ENCODE assay signal across 12 cellular contexts in genomic region chr6:19472850-19473249, GRCh38.
DNase-seq lines count a peak whose midpoint lies in the region; ATAC-seq and TF ChIP-seq lines count a peak whose summit lies in the region.
"Had no signal": no experiment of that assay in that cellular context is flagged by ENCODE, and none has a peak within 500 bp of the region (broad histone marks: within the 10 kb centered on the region; RNA-seq: fewer than 3 reads in every experiment).

No MANE protein-coding gene starts in this region.

- H2AK5ac ChIP-seq in mesenchymal stem cell (ENCODE audit: low read length, severe bottlenecking) = no peak overlapping the region

- H2BK15ac ChIP-seq in mesenchymal stem cell (ENCODE audit: low read depth, poor library complexity, severe bottlenecking) = no peak overlapping the region

- TF ChIP-seq CTCF in NB4 (IDR thresholded peaks at IDR 0.05; ENCODE audit: low read depth, low read length) (peak; percentile 34), endodermal cell (conservative IDR thresholded peaks at IDR 0.05) (peak; percentile 86), retinal pigment epithelial cell (conservative IDR thresholded peaks at IDR 0.05; ENCODE audit: low read depth, low read length) (peak; percentile 56), mesothelial cell of epicardium (IDR thresholded peaks at IDR 0.05; ENCODE audit: unreplicated experiment) (no peak)

- no peak overlapping the region for H2AFZ ChIP-seq in mesenchymal stem cell (ENCODE audit: low read depth, low read length)

- no peak overlapping the region for H4K91ac ChIP-seq in mesenchymal stem cell (ENCODE audit: low read length)

- no peak overlapping the region for H3K27ac Mint-ChIP-seq in activated CD4-positive, alpha-beta T cell treated with anti-CD3 and anti-CD28 coated beads for 36 hours
- H3K27ac Mint-ChIP-seq in endodermal cell (no peak overlapping the region), mesothelial cell of epicardium (no peak overlapping the region)
- H3K27ac Mint-ChIP-seq: dendritic cell treated with granulocyte-macrophage colony-stimulating factor and Interleukin-4, amounts not matched to agents 40 ng/mL and 50 ng/mL, for 4 days had no signal

- no peaks in the 10 kb centered on the region for H3K27me3 ChIP-seq in endodermal cell (ENCODE audit: control insufficient read depth, insufficient read depth, low read length, poor library complexity, severe bottlenecking)
- H3K27me3 ChIP-seq in mesenchymal stem cell (ENCODE audit: control insufficient read depth in 1 of 2, insufficient read depth in 1 of 2, low read length in 2 of 2) = no peaks in the 10 kb centered on the region
- H3K27me3 ChIP-seq: ovary had no signal

- no peak overlapping the region for H3K14ac ChIP-seq in mesenchymal stem cell (ENCODE audit: low read length in 2 of 2)

- H3K18ac ChIP-seq in mesenchymal stem cell (ENCODE audit: low read depth in 1 of 2, low read length in 2 of 2) = no peak overlapping the region

- H4K8ac ChIP-seq in mesenchymal stem cell (ENCODE audit: low read length) = no peak overlapping the region

- no peak overlapping the region for H3K4me2 ChIP-seq in mesenchymal stem cell (ENCODE audit: low read length, poor library complexity, severe bottlenecking)

- DNase-seq in activated CD4-positive, alpha-beta T cell treated with anti-CD3 and anti-CD28 coated beads for 36 hours = peak; percentile 19
- DNase-seq in activated CD4-positive, alpha-beta T cell treated with anti-CD3 and anti-CD28 coated beads for 1 hour = no peak
- DNase-seq in NB4 (ENCODE audit: low read depth) = peak; percentile 5
- peak; percentile 85 for DNase-seq in endodermal cell
- DNase-seq in retinal pigment epithelial cell (ENCODE audit: low read depth) = no peak
- no peak for DNase-seq in mesenchymal stem cell
- DNase-seq in mesothelial cell of epicardium (ENCODE audit: low spot score in 2 of 2, unreplicated experiment in 2 of 2) = no peak
- no peak for DNase-seq in foreskin melanocyte
- DNase-seq: AML-193, NCI-H2029 treated with DMSO at 0.1 percent for 48 hours, ovary had no signal

- H2BK120ac ChIP-seq in mesenchymal stem cell (ENCODE audit: low read depth, low read length) = no peak overlapping the region

- H3K4ac ChIP-seq in mesenchymal stem cell (ENCODE audit: low read depth in 1 of 2, low read length in 2 of 2) = no peak overlapping the region

- H3K4me3 Mint-ChIP-seq in activated CD4-positive, alpha-beta T cell treated with anti-CD3 and anti-CD28 coated beads for 36 hours = no peak overlapping the region
- H3K4me3 Mint-ChIP-seq in endodermal cell (no peak overlapping the region), mesothelial cell of epicardium (no peak overlapping the region)
- H3K4me3 Mint-ChIP-seq: dendritic cell treated with granulocyte-macrophage colony-stimulating factor and Interleukin-4, amounts not matched to agents 40 ng/mL and 50 ng/mL, for 4 days had no signal

- H3K4me3 ChIP-seq in NB4 (ENCODE audit: low read depth, low read length) (no peak overlapping the region), endodermal cell (ENCODE audit: low read length) (no peak overlapping the region), retinal pigment epithelial cell (ENCODE audit: low read length) (no peak overlapping the region), mesenchymal stem cell (ENCODE audit: insufficient read depth in 1 of 2, low read depth in 1 of 2, low read length in 2 of 2) (no peak overlapping the region)
- H3K4me3 ChIP-seq: ovary had no signal

- H3K36me3 ChIP-seq in endodermal cell (ENCODE audit: control insufficient read depth, insufficient read depth, low read length) (no peaks in the 10 kb centered on the region), mesenchymal stem cell (ENCODE audit: control insufficient read depth in 1 of 2, insufficient read depth in 2 of 2, low read depth in 1 of 2, low read length in 2 of 2) (no peaks in the 10 kb centered on the region)
- H3K36me3 ChIP-seq: ovary had no signal

- no peaks in the 10 kb centered on the region for H3K36me3 Mint-ChIP-seq in activated CD4-positive, alpha-beta T cell treated with anti-CD3 and anti-CD28 coated beads for 36 hours (ENCODE audit: low read depth)
- H3K36me3 Mint-ChIP-seq in endodermal cell (ENCODE audit: low read depth) (peaks cover 2% of the 10 kb centered on the region), mesothelial cell of epicardium (peaks cover 5% of the 10 kb centered on the region)

- WGBS in endodermal cell (ENCODE audit: insufficient coverage in 1 of 2, insufficient read length in 1 of 2), 2 experiments = 80 to 81% methylated on average over 2 to 4 of the region's 4 CpGs
- WGBS in mesenchymal stem cell = 67% methylated on average over 3 of the region's 4 CpGs

- peaks cover 3% of the 10 kb centered on the region for H3K9me3 Mint-ChIP-seq in activated CD4-positive, alpha-beta T cell treated with anti-CD3 and anti-CD28 coated beads for 36 hours (ENCODE audit: low read depth)
- H3K9me3 Mint-ChIP-seq in endodermal cell = peaks cover 25% of the 10 kb centered on the region
- H3K9me3 Mint-ChIP-seq in mesothelial cell of epicardium = peaks cover 27% of the 10 kb centered on the region

- CTCF ChIA-PET in activated CD4-positive, alpha-beta T cell treated with anti-CD3 and anti-CD28 coated beads for 36 hours (lab: Charles Lee) = no interaction called here

- no peak overlapping the region for H2BK5ac ChIP-seq in mesenchymal stem cell (ENCODE audit: low read depth, low read length, poor library complexity, severe bottlenecking)

- no peak overlapping the region for H3K23ac ChIP-seq in mesenchymal stem cell (ENCODE audit: low read length in 2 of 2)

- intact Hi-C loops in activated CD4-positive, alpha-beta T cell treated with anti-CD3 and anti-CD28 coated beads for 36 hours (cut with DNase I, micrococcal nuclease) = no loop called here

- no peak for TF ChIP-seq POLR2A in NB4 (IDR thresholded peaks at IDR 0.05; ENCODE audit: extremely low read depth, insufficient read length)

- H3K79me1 ChIP-seq in mesenchymal stem cell (replicated peaks; ENCODE audit: low read length, poor library complexity, severe bottlenecking) = no peaks in the 10 kb centered on the region

- H2BK12ac ChIP-seq in mesenchymal stem cell (ENCODE audit: low read length in 2 of 2) = no peak overlapping the region

- H3K27me3 Mint-ChIP-seq in activated CD4-positive, alpha-beta T cell treated with anti-CD3 and anti-CD28 coated beads for 36 hours = no peaks in the 10 kb centered on the region
- H3K27me3 Mint-ChIP-seq in endodermal cell (ENCODE audit: insufficient read depth) (no peaks in the 10 kb centered on the region), mesothelial cell of epicardium (ENCODE audit: low read depth) (no peaks in the 10 kb centered on the region)
- H3K27me3 Mint-ChIP-seq: dendritic cell treated with granulocyte-macrophage colony-stimulating factor and Interleukin-4, amounts not matched to agents 40 ng/mL and 50 ng/mL, for 4 days had no signal

- no peaks in the 10 kb centered on the region for H3K9me3 ChIP-seq in endodermal cell (ENCODE audit: control insufficient read depth, low read length)
- H3K9me3 ChIP-seq in mesenchymal stem cell (ENCODE audit: control insufficient read depth, low read length) = no peaks in the 10 kb centered on the region
- H3K9me3 ChIP-seq: ovary had no signal

- H3K27ac ChIP-seq in endodermal cell (ENCODE audit: low read depth, low read length) (no peak overlapping the region), mesenchymal stem cell (ENCODE audit: low read length, poor library complexity, severe bottlenecking) (no peak overlapping the region)
- H3K27ac ChIP-seq: ovary had no signal

- no peaks in the 10 kb centered on the region for H3K4me1 Mint-ChIP-seq in activated CD4-positive, alpha-beta T cell treated with anti-CD3 and anti-CD28 coated beads for 36 hours
- no peaks in the 10 kb centered on the region for H3K4me1 Mint-ChIP-seq in endodermal cell
- no peaks in the 10 kb centered on the region for H3K4me1 Mint-ChIP-seq in mesothelial cell of epicardium

- H3K9ac ChIP-seq in endodermal cell (ENCODE audit: extremely low read depth, low read length, poor library complexity, severe bottlenecking) (no peak overlapping the region), mesenchymal stem cell (ENCODE audit: low read length) (no peak overlapping the region)

- POLR2A ChIA-PET in activated CD4-positive, alpha-beta T cell treated with anti-CD3 and anti-CD28 coated beads for 36 hours (lab: Charles Lee) = no interaction called here

- no peak for ATAC-seq in activated CD4-positive, alpha-beta T cell treated with anti-CD3 and anti-CD28 coated beads for 36 hours

- H3K4me1 ChIP-seq in endodermal cell (ENCODE audit: control insufficient read depth, insufficient read depth, low read length) (no peaks in the 10 kb centered on the region), mesenchymal stem cell (ENCODE audit: control insufficient read depth, insufficient read depth, low read depth, low read length) (no peaks in the 10 kb centered on the region)

Comparison
In these comparisons a context has a peak if more than half of its experiments do, and no peak if none do; other contexts are left out.
1. DNase-seq: peak in activated CD4-positive, alpha-beta T cell treated with anti-CD3 and anti-CD28 coated beads for 36 hours (single experiment), NB4 (single experiment) and endodermal cell (single experiment); none in activated CD4-positive, alpha-beta T cell treated with anti-CD3 and anti-CD28 coated beads for 1 hour (single experiment), retinal pigment epithelial cell (single experiment), mesenchymal stem cell (single experiment), mesothelial cell of epicardium (0 of 2) and foreskin melanocyte (single experiment).